ENCODE assay signal across 11 cellular contexts in the genomic region with DNA sequence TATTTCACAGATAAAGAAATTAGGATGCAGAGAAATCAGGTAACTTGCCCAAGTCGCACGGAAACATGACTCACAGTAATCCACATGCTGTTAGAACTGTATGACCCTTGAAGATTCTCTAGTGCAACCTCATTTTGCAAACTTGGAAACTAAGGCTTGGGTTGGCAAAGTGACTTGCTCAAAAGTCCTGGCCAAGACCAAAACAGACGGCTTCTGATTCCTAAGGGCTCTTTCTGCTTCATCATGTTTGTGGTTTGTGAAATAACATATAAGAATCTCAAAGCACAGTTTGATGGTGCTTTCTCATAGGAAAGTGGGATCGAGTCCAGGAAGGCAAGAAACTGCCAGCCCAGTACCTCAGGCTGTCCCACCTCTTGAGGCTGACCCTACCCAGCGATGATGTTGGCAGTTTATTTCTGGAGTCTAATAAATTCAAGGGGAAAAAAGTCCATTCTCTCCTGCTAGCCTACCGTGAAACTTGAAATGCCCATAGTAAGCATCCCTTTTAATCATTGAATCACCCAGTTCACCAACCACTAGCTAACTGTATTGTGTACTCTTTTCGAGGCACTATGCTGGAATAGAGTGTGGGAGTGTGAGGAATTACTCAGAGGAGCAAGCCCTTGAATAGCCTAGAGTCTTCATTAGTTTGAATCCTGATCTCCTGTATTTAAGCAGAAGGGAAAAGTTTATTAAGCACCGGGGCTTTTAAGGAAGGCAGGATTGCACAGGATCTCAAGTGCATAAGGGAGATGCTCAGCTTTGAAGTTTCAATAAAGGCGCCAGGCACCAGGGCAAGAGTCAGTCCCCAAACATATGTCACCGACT. TPM values are rescaled to one million over a fixed set of nuclear protein-coding genes. Genes with fewer than 3 reads are reported as not detected.
A peak's percentile ranks its signal among the peaks of the same experiment; 100 is the strongest.
DNase-seq lines count a peak whose midpoint lies in the region; FAIRE-seq and TF ChIP-seq lines count a peak whose summit lies in the region.
"Had no signal": no experiment of that assay in that cellular context is flagged by ENCODE, and none has a peak within 500 bp of the region (broad histone marks: within the 10 kb centered on the region; RNA-seq: fewer than 3 reads in every experiment).

No MANE protein-coding gene starts in this region.

- CTCF ChIA-PET in A673 (lab: Charles Lee), result interaction anchor here (0.7 to 2.5 kb wide), 4 partner anchors 66 to 273 kb away, joined by 3 to 36 read pairs (median 6); no protein-coding TSS in a partner anchor

- no peak for TF ChIP-seq POLR2A in sigmoid colon (IDR thresholded peaks at IDR 0.05)

- no peaks in the 10 kb centered on the region for H3F3A ChIP-seq in smooth muscle cell (ENCODE audit: low read depth)

- peak; percentile 61 for FAIRE-seq in RCC 7860 (lab: Jason Lieb, UNC)

- H3K9me3 ChIP-seq in smooth muscle cell (replicated peaks; ENCODE audit: low read depth) (no peaks in the 10 kb centered on the region), sigmoid colon (no peaks in the 10 kb centered on the region), A673 (ENCODE audit: low read depth, low read length, poor library complexity, severe bottlenecking) (no peaks in the 10 kb centered on the region)
- H3K9me3 ChIP-seq: Peyer's patch had no signal

- TF ChIP-seq EP300 in sigmoid colon (IDR thresholded peaks at IDR 0.05), result no peak

- H3K27me3 ChIP-seq in smooth muscle cell (ENCODE audit: low read depth) (peaks cover 13% of the 10 kb centered on the region), sigmoid colon (peaks cover 0 to 28% (median 0%) of the 10 kb centered on the region in 3 donors), A673 (replicated peaks; ENCODE audit: insufficient read depth, low read depth, low read length, poor library complexity) (no peaks in the 10 kb centered on the region)
- H3K27me3 ChIP-seq: Peyer's patch had no signal

- WGBS in smooth muscle cell (ENCODE audit: low lambda C conversion rate), result 60% methylated on average over 10 of the region's 10 CpGs
- 49 to 52% methylated on average over 10 of the region's 10 CpGs for WGBS in sigmoid colon, 2 donors

- intact Hi-C loops in sigmoid colon (cut with DNase I) (no loop called here), A673 (cut with micrococcal nuclease; ENCODE audit: unreplicated experiment) (loop anchor here (10.0 kb wide), 1 partner anchor 720 kb away; no protein-coding TSS in a partner anchor)

- TF ChIP-seq CTCF in smooth muscle cell (IDR thresholded peaks at IDR 0.05; ENCODE audit: borderline replicate concordance, insufficient read depth, poor library complexity, severe bottlenecking) (no peak), sigmoid colon (IDR thresholded peaks at IDR 0.05) (no peak), A673 (conservative IDR thresholded peaks at IDR 0.05; ENCODE audit: low read depth, low read length) (no peak)

- H3K4me2 ChIP-seq in smooth muscle cell, result peak overlapping the region; percentile 75

- DNase-seq in activated CD8-positive, alpha-beta memory T cell treated with anti-CD3 and anti-CD28 coated beads for 24 hours, result peak; percentile 64
- no peak for DNase-seq in activated CD8-positive, alpha-beta memory T cell treated with anti-CD3 and anti-CD28 coated beads, Interleukin-2, amount 50 U/mL, for 4 hours
- DNase-seq in RCC 7860 (ENCODE audit: low spot score), result peak; percentile 65
- peak; percentile 56 for DNase-seq in dedifferentiated amniotic fluid mesenchymal stem cell (ENCODE audit: extremely low spot score)
- no peak for DNase-seq in smooth muscle cell (lab: John Stamatoyannopoulos, UW; ENCODE audit: unreplicated experiment)
- no peak for DNase-seq in NCI-H2227 (lab: John Stamatoyannopoulos, UW; ENCODE audit: unreplicated experiment)
- no peak for DNase-seq in sigmoid colon
- DNase-seq in A673 (ENCODE audit: low spot score), result no peak

- H3K4me3 ChIP-seq in smooth muscle cell, result no peak overlapping the region
- no peak overlapping the region for H3K4me3 ChIP-seq in sigmoid colon
- H3K4me3 ChIP-seq in A673 (ENCODE audit: low read depth, low read length, poor library complexity, severe bottlenecking), result no peak overlapping the region
- H3K4me3 ChIP-seq: Peyer's patch had no signal

- POLR2A ChIA-PET in A673 (lab: Charles Lee; ENCODE audit: low non-redundant PET), result no interaction called here

- H2AFZ ChIP-seq in smooth muscle cell (ENCODE audit: low read depth), result no peak overlapping the region

- H3K27ac ChIP-seq in smooth muscle cell (ENCODE audit: low read depth) (no peak overlapping the region), sigmoid colon (no peak overlapping the region), A673 (ENCODE audit: low read depth, low read length, poor library complexity, severe bottlenecking) (no peak overlapping the region)

- H3K4me1 ChIP-seq in smooth muscle cell (ENCODE audit: low read depth) (no peaks in the 10 kb centered on the region), sigmoid colon (peaks cover 0 to 7% (median 1%) of the 10 kb centered on the region in 4 donors), A673 (ENCODE audit: insufficient read depth, low read length, poor library complexity, severe bottlenecking) (peaks cover 4% of the 10 kb centered on the region)
- H3K4me1 ChIP-seq: Peyer's patch had no signal

- BruUV-seq in A673 (replicated peaks; lab: Mats Ljungman, UMichigan), result no TSS peak

- H3K36me3 ChIP-seq in smooth muscle cell (ENCODE audit: low read depth) (no peaks in the 10 kb centered on the region), sigmoid colon (no peaks in the 10 kb centered on the region), A673 (ENCODE audit: insufficient read depth, low read length, poor library complexity, severe bottlenecking) (no peaks in the 10 kb centered on the region)
- H3K36me3 ChIP-seq: Peyer's patch had no signal

- no peaks in the 10 kb centered on the region for H4K20me1 ChIP-seq in smooth muscle cell (ENCODE audit: low read depth)

- no peak overlapping the region for H3K9ac ChIP-seq in smooth muscle cell (ENCODE audit: low read depth)

- no peaks in the 10 kb centered on the region for H3K79me2 ChIP-seq in smooth muscle cell (ENCODE audit: low read depth)

RNA-seq across cellular contexts. Expression of gene CAPSL, which starts 14.1 kb away (rescaled TPM):
- total RNA-seq in smooth muscle cell, result 0.13 and 0.31 TPM in 2 replicates
- not detected in 2 replicates for polyA plus RNA-seq in smooth muscle cell
- total RNA-seq in sigmoid colon, result not detected
- polyA plus RNA-seq in sigmoid colon, result not detected
- not detected in 2 replicates for total RNA-seq in A673 (2021)
- total RNA-seq: mononuclear cell, Peyer's patch had no signal
- polyA plus RNA-seq: esophagus had no signal

Comparison
In these comparisons a context has a peak if more than half of its experiments do, and no peak if none do; other contexts are left out.
1. DNase-seq: peak in activated CD8-positive, alpha-beta memory T cell treated with anti-CD3 and anti-CD28 coated beads for 24 hours (single experiment), RCC 7860 (single experiment) and dedifferentiated amniotic fluid mesenchymal stem cell (single experiment); none in activated CD8-positive, alpha-beta memory T cell treated with anti-CD3 and anti-CD28 coated beads, Interleukin-2, amount 50 U/mL, for 4 hours (single experiment), smooth muscle cell (single experiment), NCI-H2227 (single experiment), sigmoid colon (single experiment) and A673 (single experiment).